In the genomic region with DNA sequence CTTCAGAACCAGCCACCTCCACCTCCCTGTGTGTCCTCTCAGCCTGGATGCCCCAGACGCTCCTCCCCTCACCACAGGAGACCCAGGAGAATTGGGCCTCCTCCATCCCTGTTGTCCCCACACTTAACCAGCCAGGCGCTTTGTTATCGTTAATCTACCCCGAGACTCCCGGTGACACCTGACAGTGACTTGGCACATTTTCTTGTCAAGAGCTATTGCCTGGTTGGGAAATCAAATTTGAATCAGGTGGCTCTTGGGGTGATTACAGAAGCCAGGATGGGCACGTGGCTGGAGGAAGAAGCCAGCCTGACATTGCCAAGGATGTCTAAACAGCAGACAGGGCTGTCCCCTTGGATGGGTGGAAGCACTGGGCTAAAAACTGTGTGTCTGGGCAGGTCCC, we compare ENCODE assay signal across 1 cellular context.
TF ChIP-seq lines count a peak whose summit lies in the region.

No MANE protein-coding gene starts in this region.

TF ChIP-seq in GM23338, 12 proteins besides CTCF, POLR2A, EP300 and RAD21 (continued from another document):
- TF ChIP-seq EZH2 (IDR thresholded peaks at IDR 0.05; ENCODE audit: low read depth, unreplicated experiment) (no peak), STAT1 (IDR thresholded peaks at IDR 0.05; ENCODE audit: unreplicated experiment) (no peak), EZH2phosphoT487 (IDR thresholded peaks at IDR 0.05; ENCODE audit: unreplicated experiment) (no peak), CREB1 (CRISPR knock-in tag; IDR thresholded peaks at IDR 0.05; ENCODE audit: low read depth) (no peak), ZNF331 (CRISPR knock-in tag; IDR thresholded peaks at IDR 0.05; ENCODE audit: low read depth) (no peak), JUNB (IDR thresholded peaks at IDR 0.05; ENCODE audit: unreplicated experiment) (no peak), POLR2AphosphoS5 (IDR thresholded peaks at IDR 0.05; ENCODE audit: low read depth) (no peak), NANOG (IDR thresholded peaks at IDR 0.05; ENCODE audit: borderline replicate concordance) (no peak)
- TF ChIP-seq, protein P1, sequence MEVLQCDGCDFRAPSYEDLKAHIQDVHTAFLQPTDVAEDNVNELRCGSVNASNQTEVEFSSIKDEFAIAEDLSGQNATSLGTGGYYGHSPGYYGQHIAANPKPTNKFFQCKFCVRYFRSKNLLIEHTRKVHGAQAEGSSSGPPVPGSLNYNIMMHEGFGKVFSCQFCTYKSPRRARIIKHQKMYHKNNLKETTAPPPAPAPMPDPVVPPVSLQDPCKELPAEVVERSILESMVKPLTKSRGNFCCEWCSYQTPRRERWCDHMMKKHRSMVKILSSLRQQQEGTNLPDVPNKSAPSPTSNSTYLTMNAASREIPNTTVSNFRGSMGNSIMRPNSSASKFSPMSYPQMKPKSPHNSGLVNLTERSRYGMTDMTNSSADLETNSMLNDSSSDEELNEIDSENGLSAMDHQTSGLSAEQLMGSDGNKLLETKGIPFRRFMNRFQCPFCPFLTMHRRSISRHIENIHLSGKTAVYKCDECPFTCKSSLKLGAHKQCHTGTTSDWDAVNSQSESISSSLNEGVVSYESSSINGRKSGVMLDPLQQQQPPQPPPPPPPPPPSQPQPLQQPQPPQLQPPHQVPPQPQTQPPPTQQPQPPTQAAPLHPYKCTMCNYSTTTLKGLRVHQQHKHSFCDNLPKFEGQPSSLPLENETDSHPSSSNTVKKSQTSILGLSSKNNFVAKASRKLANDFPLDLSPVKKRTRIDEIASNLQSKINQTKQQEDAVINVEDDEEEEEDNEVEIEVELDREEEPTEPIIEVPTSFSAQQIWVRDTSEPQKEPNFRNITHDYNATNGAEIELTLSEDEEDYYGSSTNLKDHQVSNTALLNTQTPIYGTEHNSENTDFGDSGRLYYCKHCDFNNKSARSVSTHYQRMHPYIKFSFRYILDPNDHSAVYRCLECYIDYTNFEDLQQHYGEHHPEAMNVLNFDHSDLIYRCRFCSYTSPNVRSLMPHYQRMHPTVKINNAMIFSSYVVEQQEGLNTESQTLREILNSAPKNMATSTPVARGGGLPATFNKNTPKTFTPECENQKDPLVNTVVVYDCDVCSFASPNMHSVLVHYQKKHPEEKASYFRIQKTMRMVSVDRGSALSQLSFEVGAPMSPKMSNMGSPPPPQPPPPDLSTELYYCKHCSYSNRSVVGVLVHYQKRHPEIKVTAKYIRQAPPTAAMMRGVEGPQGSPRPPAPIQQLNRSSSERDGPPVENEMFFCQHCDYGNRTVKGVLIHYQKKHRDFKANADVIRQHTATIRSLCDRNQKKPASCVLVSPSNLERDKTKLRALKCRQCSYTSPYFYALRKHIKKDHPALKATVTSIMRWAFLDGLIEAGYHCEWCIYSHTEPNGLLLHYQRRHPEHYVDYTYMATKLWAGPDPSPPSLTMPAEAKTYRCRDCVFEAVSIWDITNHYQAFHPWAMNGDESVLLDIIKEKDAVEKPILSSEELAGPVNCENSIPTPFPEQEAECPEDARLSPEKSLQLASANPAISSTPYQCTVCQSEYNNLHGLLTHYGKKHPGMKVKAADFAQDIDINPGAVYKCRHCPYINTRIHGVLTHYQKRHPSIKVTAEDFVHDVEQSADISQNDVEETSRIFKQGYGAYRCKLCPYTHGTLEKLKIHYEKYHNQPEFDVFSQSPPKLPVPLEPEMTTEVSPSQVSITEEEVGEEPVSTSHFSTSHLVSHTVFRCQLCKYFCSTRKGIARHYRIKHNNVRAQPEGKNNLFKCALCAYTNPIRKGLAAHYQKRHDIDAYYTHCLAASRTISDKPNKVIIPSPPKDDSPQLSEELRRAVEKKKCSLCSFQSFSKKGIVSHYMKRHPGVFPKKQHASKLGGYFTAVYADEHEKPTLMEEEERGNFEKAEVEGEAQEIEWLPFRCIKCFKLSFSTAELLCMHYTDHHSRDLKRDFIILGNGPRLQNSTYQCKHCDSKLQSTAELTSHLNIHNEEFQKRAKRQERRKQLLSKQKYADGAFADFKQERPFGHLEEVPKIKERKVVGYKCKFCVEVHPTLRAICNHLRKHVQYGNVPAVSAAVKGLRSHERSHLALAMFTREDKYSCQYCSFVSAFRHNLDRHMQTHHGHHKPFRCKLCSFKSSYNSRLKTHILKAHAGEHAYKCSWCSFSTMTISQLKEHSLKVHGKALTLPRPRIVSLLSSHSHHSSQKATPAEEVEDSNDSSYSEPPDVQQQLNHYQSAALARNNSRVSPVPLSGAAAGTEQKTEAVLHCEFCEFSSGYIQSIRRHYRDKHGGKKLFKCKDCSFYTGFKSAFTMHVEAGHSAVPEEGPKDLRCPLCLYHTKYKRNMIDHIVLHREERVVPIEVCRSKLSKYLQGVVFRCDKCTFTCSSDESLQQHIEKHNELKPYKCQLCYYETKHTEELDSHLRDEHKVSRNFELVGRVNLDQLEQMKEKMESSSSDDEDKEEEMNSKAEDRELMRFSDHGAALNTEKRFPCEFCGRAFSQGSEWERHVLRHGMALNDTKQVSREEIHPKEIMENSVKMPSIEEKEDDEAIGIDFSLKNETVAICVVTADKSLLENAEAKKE (CRISPR knock-in tag; IDR thresholded peaks at IDR 0.05) = no peak
- TF ChIP-seq, protein P2, sequence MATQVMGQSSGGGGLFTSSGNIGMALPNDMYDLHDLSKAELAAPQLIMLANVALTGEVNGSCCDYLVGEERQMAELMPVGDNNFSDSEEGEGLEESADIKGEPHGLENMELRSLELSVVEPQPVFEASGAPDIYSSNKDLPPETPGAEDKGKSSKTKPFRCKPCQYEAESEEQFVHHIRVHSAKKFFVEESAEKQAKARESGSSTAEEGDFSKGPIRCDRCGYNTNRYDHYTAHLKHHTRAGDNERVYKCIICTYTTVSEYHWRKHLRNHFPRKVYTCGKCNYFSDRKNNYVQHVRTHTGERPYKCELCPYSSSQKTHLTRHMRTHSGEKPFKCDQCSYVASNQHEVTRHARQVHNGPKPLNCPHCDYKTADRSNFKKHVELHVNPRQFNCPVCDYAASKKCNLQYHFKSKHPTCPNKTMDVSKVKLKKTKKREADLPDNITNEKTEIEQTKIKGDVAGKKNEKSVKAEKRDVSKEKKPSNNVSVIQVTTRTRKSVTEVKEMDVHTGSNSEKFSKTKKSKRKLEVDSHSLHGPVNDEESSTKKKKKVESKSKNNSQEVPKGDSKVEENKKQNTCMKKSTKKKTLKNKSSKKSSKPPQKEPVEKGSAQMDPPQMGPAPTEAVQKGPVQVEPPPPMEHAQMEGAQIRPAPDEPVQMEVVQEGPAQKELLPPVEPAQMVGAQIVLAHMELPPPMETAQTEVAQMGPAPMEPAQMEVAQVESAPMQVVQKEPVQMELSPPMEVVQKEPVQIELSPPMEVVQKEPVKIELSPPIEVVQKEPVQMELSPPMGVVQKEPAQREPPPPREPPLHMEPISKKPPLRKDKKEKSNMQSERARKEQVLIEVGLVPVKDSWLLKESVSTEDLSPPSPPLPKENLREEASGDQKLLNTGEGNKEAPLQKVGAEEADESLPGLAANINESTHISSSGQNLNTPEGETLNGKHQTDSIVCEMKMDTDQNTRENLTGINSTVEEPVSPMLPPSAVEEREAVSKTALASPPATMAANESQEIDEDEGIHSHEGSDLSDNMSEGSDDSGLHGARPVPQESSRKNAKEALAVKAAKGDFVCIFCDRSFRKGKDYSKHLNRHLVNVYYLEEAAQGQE (IDR thresholded peaks at IDR 0.05; ENCODE audit: unreplicated experiment) = no peak
